ENCODE assay signal across 1 cellular context in genomic region chr1:21322681-21323016, GRCh38.
TF ChIP-seq lines count a peak whose summit lies in the region.

No MANE protein-coding gene starts in this region.

TF ChIP-seq in SK-N-SH, 30 proteins besides CTCF, POLR2A, EP300 and RAD21 (continued from another document):
- TF ChIP-seq REST (IDR thresholded peaks at IDR 0.05; ENCODE audit: low read depth, low read length) (no peak), TAF1 (IDR thresholded peaks at IDR 0.05; ENCODE audit: borderline replicate concordance, low read depth, low read length) (no peak), JUND (IDR thresholded peaks at IDR 0.05) (no peak), POLR2AphosphoS5 (IDR thresholded peaks at IDR 0.05; ENCODE audit: low read depth, low read length) (no peak), MXI1 (IDR thresholded peaks at IDR 0.05; ENCODE audit: low read depth, low read length) (no peak)
